Comparison of ENCODE assay signal across 8 cellular contexts in the genomic region with DNA sequence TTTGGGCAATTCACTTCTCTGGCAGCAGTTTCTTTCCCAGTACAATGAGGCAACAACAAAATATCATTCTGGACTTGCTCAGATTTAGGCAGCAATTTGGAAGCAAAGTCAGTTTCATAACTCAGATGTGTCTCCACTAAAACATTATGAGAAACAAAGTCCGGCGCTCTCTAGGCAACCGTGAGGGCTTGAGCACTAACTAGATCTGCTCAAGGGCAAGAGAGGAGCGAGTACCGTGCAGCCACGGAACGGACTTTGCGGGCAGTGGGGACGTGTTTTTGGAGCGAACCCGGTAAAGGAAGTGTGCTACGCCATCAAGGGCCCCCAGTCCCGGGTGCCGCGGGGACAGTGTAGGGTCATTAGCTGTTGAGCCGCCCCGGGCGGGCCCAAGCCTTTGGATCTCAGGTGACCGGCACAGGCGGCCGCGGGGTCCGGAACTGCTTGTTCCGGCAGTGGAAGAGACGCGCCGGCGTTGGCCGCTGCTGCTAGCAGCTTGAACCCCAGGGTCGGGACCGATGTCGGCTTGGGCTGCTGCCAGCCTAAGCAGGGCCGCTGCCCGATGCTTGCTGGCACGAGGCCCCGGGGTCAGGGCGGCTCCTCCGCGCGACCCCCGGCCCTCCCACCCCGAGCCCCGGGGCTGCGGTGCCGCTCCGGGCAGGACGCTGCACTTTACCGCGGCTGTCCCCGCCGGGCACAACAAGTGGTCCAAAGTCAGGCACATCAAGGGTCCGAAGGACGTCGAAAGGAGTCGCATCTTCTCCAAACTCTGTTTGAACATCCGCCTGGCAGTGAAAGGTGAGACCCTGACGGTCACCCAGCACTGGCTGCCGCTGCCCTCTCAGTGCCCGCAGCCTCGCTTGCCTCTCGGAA. TPM values are rescaled to one million over a fixed set of nuclear protein-coding genes. Genes with fewer than 3 reads are reported as not detected.
DNase-seq lines count a peak whose midpoint lies in the region; ATAC-seq and TF ChIP-seq lines count a peak whose summit lies in the region.

A gene (plus strand): TSS at position 327 of the 870 bp plus-strand sequence. CDS start 189 bp downstream, at position 516.

- DNase-seq in AG20443 (ENCODE audit: low spot score), result peak; percentile 96
- peak; percentile 76 for DNase-seq in NCI-H510A (lab: John Stamatoyannopoulos, UW)
- peak; percentile 67 to 70 for DNase-seq in activated CD4-positive, alpha-beta T cell treated with anti-CD3 and anti-CD28 coated beads for 24 hours (ENCODE audit: low read depth in 2 of 2)
- no peak for DNase-seq in chondrocyte (ENCODE audit: low spot score)
- DNase-seq in kidney glomerular epithelial cell (lab: John Stamatoyannopoulos, UW), result peak; percentile 56
- peak; percentile 86 for DNase-seq in stimulated activated CD4-positive, alpha-beta T cell treated with anti-CD3 and anti-CD28 coated beads, Interleukin-15, amount 100 ng/mL, for 24 hours

- peak; percentile 94 for ATAC-seq in HG03432 (IDR thresholded peaks at IDR 0.05; ENCODE audit: unreplicated experiment)

- no peaks in the 10 kb centered on the region for H3K27me3 Mint-ChIP-seq in chondrocyte (ENCODE audit: low read depth)

- peak; percentile 11 for TF ChIP-seq CTCF in chondrocyte (IDR thresholded peaks at IDR 0.05)

- TF ChIP-seq POLR2A in GM19099 (IDR thresholded peaks at IDR 0.05; ENCODE audit: extremely low read depth, insufficient read length, low read depth), result peak; percentile 83

- no peaks in the 10 kb centered on the region for H3K9me3 Mint-ChIP-seq in chondrocyte (ENCODE audit: low read depth)

- H3K27ac Mint-ChIP-seq in chondrocyte (ENCODE audit: unreplicated experiment), result peak within 1 kb of the TSS; percentile 60

- H3K4me3 Mint-ChIP-seq in chondrocyte (ENCODE audit: unreplicated experiment), result peak within 1 kb of the TSS; percentile 81

- peaks cover 6% of the 10 kb centered on the region for H3K36me3 Mint-ChIP-seq in chondrocyte (ENCODE audit: low read depth)

- H3K4me1 Mint-ChIP-seq in chondrocyte (ENCODE audit: low read depth), result peaks cover 16% of the 10 kb centered on the region

RNA-seq across cellular contexts. Expression of the gene that starts here (rescaled TPM):
- 17.3 to 19.3 TPM (median 18.3 TPM) in 3 replicates for total RNA-seq in chondrocyte
